In the genomic region with DNA sequence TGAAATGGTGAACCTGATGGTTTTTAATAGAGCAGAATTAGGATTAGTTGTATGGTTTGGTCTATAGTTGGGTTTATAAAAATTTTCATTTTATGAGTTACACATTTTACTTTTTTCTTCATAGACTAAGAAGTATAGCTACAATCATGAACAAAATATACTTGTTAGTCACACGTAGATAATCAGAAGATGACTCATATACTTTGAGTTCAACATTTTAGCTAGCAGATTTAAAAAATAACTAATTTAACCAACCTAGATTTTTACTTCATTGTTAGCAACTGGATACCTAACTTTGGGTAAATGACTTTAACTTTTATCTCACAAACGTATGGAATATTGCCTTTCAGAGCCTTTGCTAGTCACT, we compare ENCODE assay signal across 23 cellular contexts. TPM values are rescaled to one million over a fixed set of nuclear protein-coding genes. Genes with fewer than 3 reads are reported as not detected.
DNase-seq lines count a peak whose midpoint lies in the region; ATAC-seq, FAIRE-seq and TF ChIP-seq lines count a peak whose summit lies in the region.
"Had no signal": no experiment of that assay in that cellular context is flagged by ENCODE, and none has a peak within 500 bp of the region (broad histone marks: within the 10 kb centered on the region; RNA-seq: fewer than 3 reads in every experiment).

No MANE protein-coding gene starts in this region.

- no peak for FAIRE-seq in bronchial epithelial cell (lab: Jason Lieb, UNC)
- FAIRE-seq: HTR-8/SVneo, urothelium cell line had no signal

- CTCF ChIA-PET in activated CD4-positive, alpha-beta T cell treated with anti-CD3 and anti-CD28 coated beads, Interleukin-2, amount 10 ng/mL, durations not matched to agents 7 days and 5 days (lab: Charles Lee) = interaction anchor here (0.9 kb wide), 1 partner anchor 11 kb away, joined by 3 read pairs; no protein-coding TSS in a partner anchor

- H3K27me3 Mint-ChIP-seq in activated CD4-positive, alpha-beta T cell treated with anti-CD3 and anti-CD28 coated beads, Interleukin-2, amount 10 ng/mL, durations not matched to agents 7 days and 5 days = no peaks in the 10 kb centered on the region
- H3K27me3 Mint-ChIP-seq in HFFc6 (ENCODE audit: insufficient read depth) = no peaks in the 10 kb centered on the region
- H3K27me3 Mint-ChIP-seq: activated naive CD8-positive, alpha-beta T cell had no signal

- H3K4me3 ChIP-seq in bronchial epithelial cell (ENCODE audit: low read depth, low read length) (no peak overlapping the region), osteoblast (ENCODE audit: insufficient read depth, low read length) (no peak overlapping the region)
- H3K4me3 ChIP-seq: spleen had no signal

- H3K36me3 Mint-ChIP-seq in activated CD4-positive, alpha-beta T cell treated with anti-CD3 and anti-CD28 coated beads, Interleukin-2, amount 10 ng/mL, durations not matched to agents 7 days and 5 days (ENCODE audit: low read depth) = peaks cover 54% of the 10 kb centered on the region
- peaks cover 15% of the 10 kb centered on the region for H3K36me3 Mint-ChIP-seq in HFFc6 (ENCODE audit: low read depth)

- H3K4me1 ChIP-seq in osteoblast (ENCODE audit: insufficient read depth, low read length) = peaks cover 30% of the 10 kb centered on the region
- H3K4me1 ChIP-seq: spleen had no signal

- DNase-seq in activated CD4-positive, alpha-beta T cell treated with anti-CD3 and anti-CD28 coated beads, Interleukin-2, amount 10 ng/mL, durations not matched to agents 7 days and 5 days = no peak
- DNase-seq in activated CD4-positive, alpha-beta T cell treated with anti-CD3 and anti-CD28 coated beads for 4 hours = no peak
- DNase-seq in HFFc6 (peak; percentile 13), bronchial epithelial cell (ENCODE audit: low read depth) (peak; percentile 47), osteoblast (ENCODE audit: insufficient read length, low spot score, missing footprints) (no peak), Kasumi-1 (lab: John Stamatoyannopoulos, UW) (no peak)
- no peak for DNase-seq in stimulated activated CD4-positive, alpha-beta T cell treated with anti-CD3 and anti-CD28 coated beads, Interleukin-12 subunit alpha, Interleukin-12 subunit beta, amount 100 ng/mL, for 4 hours
- DNase-seq: ACHN; activated CD4-positive, alpha-beta T cell treated with anti-CD3 and anti-CD28 coated beads, Interleukin-2, amount 50 U/mL, for 48 hours; activated T-cell treated with anti-CD3 and anti-CD28 coated beads, Interleukin-2, amount 50 U/mL, for 1 hour; left colon; midbrain; NCI-H1105; NCI-H2107; NCI-H524 treated with DMSO at 0.1 percent for 48 hours; spleen; stimulated activated CD8-positive, alpha-beta memory T cell treated with anti-CD3 and anti-CD28 coated beads, Interleukin-4, amount 100 ng/mL, for 48 hours had no signal

- H3K4me2 ChIP-seq in osteoblast (ENCODE audit: insufficient read depth, low read length) = no peak overlapping the region

- H3K27me3 ChIP-seq in bronchial epithelial cell (ENCODE audit: control insufficient read depth, insufficient read depth, low read length) (no peaks in the 10 kb centered on the region), osteoblast (ENCODE audit: insufficient read depth, low read length) (no peaks in the 10 kb centered on the region)
- H3K27me3 ChIP-seq: spleen had no signal

- H3K4me3 Mint-ChIP-seq in activated CD4-positive, alpha-beta T cell treated with anti-CD3 and anti-CD28 coated beads, Interleukin-2, amount 10 ng/mL, durations not matched to agents 7 days and 5 days = no peak overlapping the region
- H3K4me3 Mint-ChIP-seq in HFFc6 = peak overlapping the region; percentile 22; the same call in 1 of the 2 replicates
- H3K4me3 Mint-ChIP-seq: activated naive CD8-positive, alpha-beta T cell; CD14-positive monocyte had no signal

- H3K27ac Mint-ChIP-seq in activated CD4-positive, alpha-beta T cell treated with anti-CD3 and anti-CD28 coated beads, Interleukin-2, amount 10 ng/mL, durations not matched to agents 7 days and 5 days = peak overlapping the region; percentile 1
- H3K27ac Mint-ChIP-seq in HFFc6 = peak overlapping the region; percentile 80
- H3K27ac Mint-ChIP-seq: activated naive CD8-positive, alpha-beta T cell had no signal

- peak overlapping the region; percentile 30 for H3K27ac ChIP-seq in osteoblast (ENCODE audit: low read depth, low read length)
- H3K27ac ChIP-seq: epithelial cell of prostate, spleen had no signal

- H2AFZ ChIP-seq in osteoblast (ENCODE audit: low read length) = no peak overlapping the region

- H4K20me1 ChIP-seq in osteoblast (ENCODE audit: insufficient read depth, low read length) = no peaks in the 10 kb centered on the region

- no peak for ATAC-seq in HG03354 (IDR thresholded peaks at IDR 0.05; ENCODE audit: poor library complexity, severe bottlenecking, unreplicated experiment)

- H3K79me2 ChIP-seq in osteoblast (ENCODE audit: insufficient read depth, low read length) = peaks cover 9% of the 10 kb centered on the region

- peaks cover 6% of the 10 kb centered on the region for H3K4me1 Mint-ChIP-seq in activated CD4-positive, alpha-beta T cell treated with anti-CD3 and anti-CD28 coated beads, Interleukin-2, amount 10 ng/mL, durations not matched to agents 7 days and 5 days
- H3K4me1 Mint-ChIP-seq in HFFc6 (ENCODE audit: low read depth) = peaks cover 41% of the 10 kb centered on the region
- H3K4me1 Mint-ChIP-seq: CD14-positive monocyte had no signal

- H3K36me3 ChIP-seq in bronchial epithelial cell (ENCODE audit: control insufficient read depth, insufficient read depth, low read length) = peaks cover 27% of the 10 kb centered on the region
- peaks cover 60% of the 10 kb centered on the region for H3K36me3 ChIP-seq in osteoblast (ENCODE audit: insufficient read depth, low read length)

- TF ChIP-seq CTCF in HFFc6 (IDR thresholded peaks at IDR 0.05) (no peak), bronchial epithelial cell (IDR thresholded peaks at IDR 0.05; ENCODE audit: insufficient read depth, low read length, severe bottlenecking) (no peak), osteoblast (IDR thresholded peaks at IDR 0.05; ENCODE audit: extremely low read depth, low read depth, low read length) (no peak)

- H3K9me3 Mint-ChIP-seq in activated CD4-positive, alpha-beta T cell treated with anti-CD3 and anti-CD28 coated beads, Interleukin-2, amount 10 ng/mL, durations not matched to agents 7 days and 5 days = no peaks in the 10 kb centered on the region
- H3K9me3 Mint-ChIP-seq in HFFc6 = no peaks in the 10 kb centered on the region

- POLR2A ChIA-PET in activated CD4-positive, alpha-beta T cell treated with anti-CD3 and anti-CD28 coated beads, Interleukin-2, amount 10 ng/mL, durations not matched to agents 7 days and 5 days (lab: Charles Lee) = no interaction called here

- no peaks in the 10 kb centered on the region for H3K9me3 ChIP-seq in osteoblast (ENCODE audit: low read depth, low read length)
- H3K9me3 ChIP-seq: spleen had no signal

RNA-seq across cellular contexts. Expression of a gene that starts 27.9 kb away (rescaled TPM):
- 10 to 100 TPM; 47.5 to 50.7 TPM for total RNA-seq in activated CD4-positive, alpha-beta T cell treated with anti-CD3 and anti-CD28 coated beads, Interleukin-2, amount 10 ng/mL, durations not matched to agents 7 days and 5 days
- total RNA-seq in HFFc6 (2021; fragmentation: NEBNext Ultra II Directional; extraction: Animal tissue kit (Norgen Biotek cat#: 25700)) = 10 to 100 TPM; 15.2 to 19.4 (median 16.3) TPM
- total RNA-seq in bronchial epithelial cell (54.7 and 60.8 TPM in 2 replicates), osteoblast (37.4 and 40.2 TPM in 2 replicates)

RNA-seq across cellular contexts. Expression of a gene that starts 37.2 kb away (rescaled TPM):
- 10 to 100 TPM; 25.3 to 25.6 TPM for total RNA-seq in activated CD4-positive, alpha-beta T cell treated with anti-CD3 and anti-CD28 coated beads, Interleukin-2, amount 10 ng/mL, durations not matched to agents 7 days and 5 days
- 10 to 100 TPM in 4 of 6 experiments, 1 to 10 TPM in 2; 4.3 to 11.4 (median 10.5) TPM for total RNA-seq in HFFc6 (2021; fragmentation: NEBNext Ultra II Directional; extraction: Animal tissue kit (Norgen Biotek cat#: 25700))
- total RNA-seq in bronchial epithelial cell (1.1 and 1.3 TPM in 2 replicates), osteoblast (1.8 and 2.4 TPM in 2 replicates)

Comparison
In these comparisons a context has a peak if more than half of its experiments do, and no peak if none do; other contexts are left out.
1. DNase-seq: peak in HFFc6 (single experiment) and bronchial epithelial cell (single experiment); none in activated CD4-positive, alpha-beta T cell treated with anti-CD3 and anti-CD28 coated beads, Interleukin-2, amount 10 ng/mL, durations not matched to agents 7 days and 5 days (single experiment), activated CD4-positive, alpha-beta T cell treated with anti-CD3 and anti-CD28 coated beads for 4 hours (0 of 2), osteoblast (single experiment), stimulated activated CD4-positive, alpha-beta T cell treated with anti-CD3 and anti-CD28 coated beads, Interleukin-12 subunit alpha, Interleukin-12 subunit beta, amount 100 ng/mL, for 4 hours (single experiment) and Kasumi-1 (0 of 2).